In the genomic region with DNA sequence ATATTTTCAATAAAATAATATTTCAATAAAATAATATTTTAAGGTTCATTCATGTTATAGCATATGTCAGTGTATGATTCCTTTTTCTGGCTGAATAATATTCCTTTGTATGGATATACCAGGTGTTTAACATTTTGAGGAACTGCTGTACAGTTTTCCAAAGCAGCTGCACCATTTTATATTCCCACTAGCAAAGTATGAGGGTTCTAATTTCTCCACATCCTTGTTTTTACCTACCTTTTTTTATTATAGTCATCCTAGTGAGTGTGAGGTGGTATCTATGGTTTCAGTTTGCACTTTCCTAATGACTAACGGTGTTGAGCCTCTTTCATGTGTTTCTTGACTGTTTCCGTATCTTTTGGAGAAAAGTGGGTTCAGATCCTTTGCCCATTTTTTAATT, we compare ENCODE assay signal across 3 cellular contexts.
TF ChIP-seq lines count a peak whose summit lies in the region.

No MANE protein-coding gene starts in this region.

TF ChIP-seq in WTC11, 78 proteins besides CTCF, POLR2A, EP300 and RAD21:
- TF ChIP-seq TEAD4 (CRISPR knock-in tag; IDR thresholded peaks at IDR 0.05), result no peak
- TF ChIP-seq, protein P1, sequence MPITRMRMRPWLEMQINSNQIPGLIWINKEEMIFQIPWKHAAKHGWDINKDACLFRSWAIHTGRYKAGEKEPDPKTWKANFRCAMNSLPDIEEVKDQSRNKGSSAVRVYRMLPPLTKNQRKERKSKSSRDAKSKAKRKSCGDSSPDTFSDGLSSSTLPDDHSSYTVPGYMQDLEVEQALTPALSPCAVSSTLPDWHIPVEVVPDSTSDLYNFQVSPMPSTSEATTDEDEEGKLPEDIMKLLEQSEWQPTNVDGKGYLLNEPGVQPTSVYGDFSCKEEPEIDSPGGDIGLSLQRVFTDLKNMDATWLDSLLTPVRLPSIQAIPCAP (CRISPR knock-in tag; IDR thresholded peaks at IDR 0.05), result no peak
- TF ChIP-seq, protein P2, sequence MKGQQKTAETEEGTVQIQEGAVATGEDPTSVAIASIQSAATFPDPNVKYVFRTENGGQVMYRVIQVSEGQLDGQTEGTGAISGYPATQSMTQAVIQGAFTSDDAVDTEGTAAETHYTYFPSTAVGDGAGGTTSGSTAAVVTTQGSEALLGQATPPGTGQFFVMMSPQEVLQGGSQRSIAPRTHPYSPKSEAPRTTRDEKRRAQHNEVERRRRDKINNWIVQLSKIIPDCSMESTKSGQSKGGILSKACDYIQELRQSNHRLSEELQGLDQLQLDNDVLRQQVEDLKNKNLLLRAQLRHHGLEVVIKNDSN (CRISPR knock-in tag; IDR thresholded peaks at IDR 0.05), result no peak
- TF ChIP-seq ZNF671 (CRISPR knock-in tag; IDR thresholded peaks at IDR 0.05), result no peak
- TF ChIP-seq ZNF138 (CRISPR knock-in tag; conservative IDR thresholded peaks at IDR 0.05), result no peak
- 0 out of 2 replicates have a peak, but pooled peaks have one; percentile 33 for TF ChIP-seq HMGA2 (CRISPR knock-in tag; IDR thresholded peaks at IDR 0.05)

TF ChIP-seq in K562, 482 proteins besides CTCF, POLR2A, EP300 and RAD21:
- no peak for TF ChIP-seq C11orf30 (IDR thresholded peaks at IDR 0.05; ENCODE audit: low read depth)
- no peak for TF ChIP-seq KDM4B (IDR thresholded peaks at IDR 0.05; ENCODE audit: borderline replicate concordance in 2 of 2, low read depth in 1 of 2)
- 0 out of 2 replicates have a peak, but pooled peaks have one; percentile 51 for TF ChIP-seq ADNP (tag; IDR thresholded peaks at IDR 0.05)
- no peak for TF ChIP-seq SRSF9 (IDR thresholded peaks at IDR 0.05; ENCODE audit: borderline replicate concordance, low read depth, low read length)
- TF ChIP-seq ZNF146 (CRISPR knock-in tag; IDR thresholded peaks at IDR 0.05; ENCODE audit: unreplicated experiment), result peak; percentile 76
- TF ChIP-seq NELFE (IDR thresholded peaks at IDR 0.05; ENCODE audit: insufficient read depth, insufficient read length), result no peak
- TF ChIP-seq MCM5 (IDR thresholded peaks at IDR 0.05; ENCODE audit: low read depth), result no peak
- TF ChIP-seq BRD4 (IDR thresholded peaks at IDR 0.05), result no peak
- TF ChIP-seq IRF2 (CRISPR knock-in tag; IDR thresholded peaks at IDR 0.05), result no peak
- 0 out of 4 replicates have a peak, but pooled peaks of 1 of the 2 experiments have one; percentile 14 for TF ChIP-seq KDM1A (IDR thresholded peaks at IDR 0.05)
- TF ChIP-seq RBM25 (IDR thresholded peaks at IDR 0.05; ENCODE audit: low read depth, low read length, severe bottlenecking), result peak; percentile 57

TF ChIP-seq in GM23338, 12 proteins besides CTCF, POLR2A, EP300 and RAD21:
- TF ChIP-seq, protein P3, sequence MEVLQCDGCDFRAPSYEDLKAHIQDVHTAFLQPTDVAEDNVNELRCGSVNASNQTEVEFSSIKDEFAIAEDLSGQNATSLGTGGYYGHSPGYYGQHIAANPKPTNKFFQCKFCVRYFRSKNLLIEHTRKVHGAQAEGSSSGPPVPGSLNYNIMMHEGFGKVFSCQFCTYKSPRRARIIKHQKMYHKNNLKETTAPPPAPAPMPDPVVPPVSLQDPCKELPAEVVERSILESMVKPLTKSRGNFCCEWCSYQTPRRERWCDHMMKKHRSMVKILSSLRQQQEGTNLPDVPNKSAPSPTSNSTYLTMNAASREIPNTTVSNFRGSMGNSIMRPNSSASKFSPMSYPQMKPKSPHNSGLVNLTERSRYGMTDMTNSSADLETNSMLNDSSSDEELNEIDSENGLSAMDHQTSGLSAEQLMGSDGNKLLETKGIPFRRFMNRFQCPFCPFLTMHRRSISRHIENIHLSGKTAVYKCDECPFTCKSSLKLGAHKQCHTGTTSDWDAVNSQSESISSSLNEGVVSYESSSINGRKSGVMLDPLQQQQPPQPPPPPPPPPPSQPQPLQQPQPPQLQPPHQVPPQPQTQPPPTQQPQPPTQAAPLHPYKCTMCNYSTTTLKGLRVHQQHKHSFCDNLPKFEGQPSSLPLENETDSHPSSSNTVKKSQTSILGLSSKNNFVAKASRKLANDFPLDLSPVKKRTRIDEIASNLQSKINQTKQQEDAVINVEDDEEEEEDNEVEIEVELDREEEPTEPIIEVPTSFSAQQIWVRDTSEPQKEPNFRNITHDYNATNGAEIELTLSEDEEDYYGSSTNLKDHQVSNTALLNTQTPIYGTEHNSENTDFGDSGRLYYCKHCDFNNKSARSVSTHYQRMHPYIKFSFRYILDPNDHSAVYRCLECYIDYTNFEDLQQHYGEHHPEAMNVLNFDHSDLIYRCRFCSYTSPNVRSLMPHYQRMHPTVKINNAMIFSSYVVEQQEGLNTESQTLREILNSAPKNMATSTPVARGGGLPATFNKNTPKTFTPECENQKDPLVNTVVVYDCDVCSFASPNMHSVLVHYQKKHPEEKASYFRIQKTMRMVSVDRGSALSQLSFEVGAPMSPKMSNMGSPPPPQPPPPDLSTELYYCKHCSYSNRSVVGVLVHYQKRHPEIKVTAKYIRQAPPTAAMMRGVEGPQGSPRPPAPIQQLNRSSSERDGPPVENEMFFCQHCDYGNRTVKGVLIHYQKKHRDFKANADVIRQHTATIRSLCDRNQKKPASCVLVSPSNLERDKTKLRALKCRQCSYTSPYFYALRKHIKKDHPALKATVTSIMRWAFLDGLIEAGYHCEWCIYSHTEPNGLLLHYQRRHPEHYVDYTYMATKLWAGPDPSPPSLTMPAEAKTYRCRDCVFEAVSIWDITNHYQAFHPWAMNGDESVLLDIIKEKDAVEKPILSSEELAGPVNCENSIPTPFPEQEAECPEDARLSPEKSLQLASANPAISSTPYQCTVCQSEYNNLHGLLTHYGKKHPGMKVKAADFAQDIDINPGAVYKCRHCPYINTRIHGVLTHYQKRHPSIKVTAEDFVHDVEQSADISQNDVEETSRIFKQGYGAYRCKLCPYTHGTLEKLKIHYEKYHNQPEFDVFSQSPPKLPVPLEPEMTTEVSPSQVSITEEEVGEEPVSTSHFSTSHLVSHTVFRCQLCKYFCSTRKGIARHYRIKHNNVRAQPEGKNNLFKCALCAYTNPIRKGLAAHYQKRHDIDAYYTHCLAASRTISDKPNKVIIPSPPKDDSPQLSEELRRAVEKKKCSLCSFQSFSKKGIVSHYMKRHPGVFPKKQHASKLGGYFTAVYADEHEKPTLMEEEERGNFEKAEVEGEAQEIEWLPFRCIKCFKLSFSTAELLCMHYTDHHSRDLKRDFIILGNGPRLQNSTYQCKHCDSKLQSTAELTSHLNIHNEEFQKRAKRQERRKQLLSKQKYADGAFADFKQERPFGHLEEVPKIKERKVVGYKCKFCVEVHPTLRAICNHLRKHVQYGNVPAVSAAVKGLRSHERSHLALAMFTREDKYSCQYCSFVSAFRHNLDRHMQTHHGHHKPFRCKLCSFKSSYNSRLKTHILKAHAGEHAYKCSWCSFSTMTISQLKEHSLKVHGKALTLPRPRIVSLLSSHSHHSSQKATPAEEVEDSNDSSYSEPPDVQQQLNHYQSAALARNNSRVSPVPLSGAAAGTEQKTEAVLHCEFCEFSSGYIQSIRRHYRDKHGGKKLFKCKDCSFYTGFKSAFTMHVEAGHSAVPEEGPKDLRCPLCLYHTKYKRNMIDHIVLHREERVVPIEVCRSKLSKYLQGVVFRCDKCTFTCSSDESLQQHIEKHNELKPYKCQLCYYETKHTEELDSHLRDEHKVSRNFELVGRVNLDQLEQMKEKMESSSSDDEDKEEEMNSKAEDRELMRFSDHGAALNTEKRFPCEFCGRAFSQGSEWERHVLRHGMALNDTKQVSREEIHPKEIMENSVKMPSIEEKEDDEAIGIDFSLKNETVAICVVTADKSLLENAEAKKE (CRISPR knock-in tag; IDR thresholded peaks at IDR 0.05), result no peak
- TF ChIP-seq NANOG (IDR thresholded peaks at IDR 0.05; ENCODE audit: borderline replicate concordance) (no peak), ZNF331 (CRISPR knock-in tag; IDR thresholded peaks at IDR 0.05; ENCODE audit: low read depth) (no peak), JUNB (IDR thresholded peaks at IDR 0.05; ENCODE audit: unreplicated experiment) (no peak), EZH2 (IDR thresholded peaks at IDR 0.05; ENCODE audit: low read depth, unreplicated experiment) (no peak), ZNF114 (CRISPR knock-in tag; IDR thresholded peaks at IDR 0.05) (no peak), POLR2AphosphoS5 (IDR thresholded peaks at IDR 0.05; ENCODE audit: low read depth) (no peak), CREB1 (CRISPR knock-in tag; IDR thresholded peaks at IDR 0.05; ENCODE audit: low read depth) (no peak), STAT1 (IDR thresholded peaks at IDR 0.05; ENCODE audit: unreplicated experiment) (no peak), EZH2phosphoT487 (IDR thresholded peaks at IDR 0.05; ENCODE audit: unreplicated experiment) (no peak)
- TF ChIP-seq, protein P4, sequence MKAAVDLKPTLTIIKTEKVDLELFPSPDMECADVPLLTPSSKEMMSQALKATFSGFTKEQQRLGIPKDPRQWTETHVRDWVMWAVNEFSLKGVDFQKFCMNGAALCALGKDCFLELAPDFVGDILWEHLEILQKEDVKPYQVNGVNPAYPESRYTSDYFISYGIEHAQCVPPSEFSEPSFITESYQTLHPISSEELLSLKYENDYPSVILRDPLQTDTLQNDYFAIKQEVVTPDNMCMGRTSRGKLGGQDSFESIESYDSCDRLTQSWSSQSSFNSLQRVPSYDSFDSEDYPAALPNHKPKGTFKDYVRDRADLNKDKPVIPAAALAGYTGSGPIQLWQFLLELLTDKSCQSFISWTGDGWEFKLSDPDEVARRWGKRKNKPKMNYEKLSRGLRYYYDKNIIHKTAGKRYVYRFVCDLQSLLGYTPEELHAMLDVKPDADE (IDR thresholded peaks at IDR 0.05), result no peak
- TF ChIP-seq, protein P5, sequence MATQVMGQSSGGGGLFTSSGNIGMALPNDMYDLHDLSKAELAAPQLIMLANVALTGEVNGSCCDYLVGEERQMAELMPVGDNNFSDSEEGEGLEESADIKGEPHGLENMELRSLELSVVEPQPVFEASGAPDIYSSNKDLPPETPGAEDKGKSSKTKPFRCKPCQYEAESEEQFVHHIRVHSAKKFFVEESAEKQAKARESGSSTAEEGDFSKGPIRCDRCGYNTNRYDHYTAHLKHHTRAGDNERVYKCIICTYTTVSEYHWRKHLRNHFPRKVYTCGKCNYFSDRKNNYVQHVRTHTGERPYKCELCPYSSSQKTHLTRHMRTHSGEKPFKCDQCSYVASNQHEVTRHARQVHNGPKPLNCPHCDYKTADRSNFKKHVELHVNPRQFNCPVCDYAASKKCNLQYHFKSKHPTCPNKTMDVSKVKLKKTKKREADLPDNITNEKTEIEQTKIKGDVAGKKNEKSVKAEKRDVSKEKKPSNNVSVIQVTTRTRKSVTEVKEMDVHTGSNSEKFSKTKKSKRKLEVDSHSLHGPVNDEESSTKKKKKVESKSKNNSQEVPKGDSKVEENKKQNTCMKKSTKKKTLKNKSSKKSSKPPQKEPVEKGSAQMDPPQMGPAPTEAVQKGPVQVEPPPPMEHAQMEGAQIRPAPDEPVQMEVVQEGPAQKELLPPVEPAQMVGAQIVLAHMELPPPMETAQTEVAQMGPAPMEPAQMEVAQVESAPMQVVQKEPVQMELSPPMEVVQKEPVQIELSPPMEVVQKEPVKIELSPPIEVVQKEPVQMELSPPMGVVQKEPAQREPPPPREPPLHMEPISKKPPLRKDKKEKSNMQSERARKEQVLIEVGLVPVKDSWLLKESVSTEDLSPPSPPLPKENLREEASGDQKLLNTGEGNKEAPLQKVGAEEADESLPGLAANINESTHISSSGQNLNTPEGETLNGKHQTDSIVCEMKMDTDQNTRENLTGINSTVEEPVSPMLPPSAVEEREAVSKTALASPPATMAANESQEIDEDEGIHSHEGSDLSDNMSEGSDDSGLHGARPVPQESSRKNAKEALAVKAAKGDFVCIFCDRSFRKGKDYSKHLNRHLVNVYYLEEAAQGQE (IDR thresholded peaks at IDR 0.05; ENCODE audit: unreplicated experiment), result no peak
